In genomic region chr18:58552057-58552461, GRCh38 we compare ENCODE assay signal across 8 cellular contexts.
DNase-seq lines count a peak whose midpoint lies in the region; ATAC-seq, FAIRE-seq and TF ChIP-seq lines count a peak whose summit lies in the region.

No MANE protein-coding gene starts in this region.

- H4K20me1 ChIP-seq in HepG2 (ENCODE audit: insufficient read depth, low read length) = no peaks in the 10 kb centered on the region

- H3K27ac ChIP-seq in HepG2 (ENCODE audit: extremely low read length, insufficient read depth, low read length) (no peak overlapping the region), right lobe of liver (no peak overlapping the region), uterus (no peak overlapping the region)

- H3K9me3 Mint-ChIP-seq in stimulated activated naive CD8-positive, alpha-beta T cell treated with anti-CD3 and anti-CD28 coated beads, Interleukin-15, Interleukin-2, amounts not matched to agents 100 ng/mL and 50 ng/mL, for 24 hours = peaks cover 4% of the 10 kb centered on the region

- H3K27ac Mint-ChIP-seq in stimulated activated naive CD8-positive, alpha-beta T cell treated with anti-CD3 and anti-CD28 coated beads, Interleukin-15, Interleukin-2, amounts not matched to agents 100 ng/mL and 50 ng/mL, for 24 hours = peak overlapping the region; percentile 74

- BruUV-seq in HepG2 (replicated peaks; lab: Mats Ljungman, UMichigan) = no TSS peak

- TF ChIP-seq CTCF in HepG2 (CRISPR knock-in tag; IDR thresholded peaks at IDR 0.05) (no peak), right lobe of liver (IDR thresholded peaks at IDR 0.05) (no peak), uterus (IDR thresholded peaks at IDR 0.05) (no peak)

- DNase-seq in HepG2 (ENCODE audit: low spot score) (peak; percentile 68), right lobe of liver (no peak), SHP77 (lab: John Stamatoyannopoulos, UW) (peak; percentile 6 to 28), AG08395 (ENCODE audit: low spot score) (no peak), NCI-H2227 (lab: John Stamatoyannopoulos, UW; ENCODE audit: unreplicated experiment) (no peak), uterus (no peak)

- H2AFZ ChIP-seq in HepG2 (ENCODE audit: low read length) = no peak overlapping the region

- peaks cover 40% of the 10 kb centered on the region for H3K4me1 Mint-ChIP-seq in stimulated activated naive CD8-positive, alpha-beta T cell treated with anti-CD3 and anti-CD28 coated beads, Interleukin-15, Interleukin-2, amounts not matched to agents 100 ng/mL and 50 ng/mL, for 24 hours (ENCODE audit: low read depth)

- TF ChIP-seq EP300 in HepG2 (IDR thresholded peaks at IDR 0.05; ENCODE audit: low read depth in 2 of 2, low read length in 2 of 2) = peak in 1 of 2 experiments; percentile 73; a peak in 1 of 4 replicates
- TF ChIP-seq EP300 in HepG2 (CRISPR knock-in tag; IDR thresholded peaks at IDR 0.05; ENCODE audit: borderline replicate concordance) = no peak

- peak overlapping the region; percentile 11 for H3K4me3 Mint-ChIP-seq in stimulated activated naive CD8-positive, alpha-beta T cell treated with anti-CD3 and anti-CD28 coated beads, Interleukin-15, Interleukin-2, amounts not matched to agents 100 ng/mL and 50 ng/mL, for 24 hours

- no peak for ATAC-seq in HepG2
- ATAC-seq in right lobe of liver = no peak
- ATAC-seq in HG02852 (IDR thresholded peaks at IDR 0.05; ENCODE audit: unreplicated experiment) = peak; percentile 89

- intact Hi-C loops in HepG2 (cut with micrococcal nuclease; ENCODE audit: unreplicated experiment) (no loop called here), right lobe of liver (cut with DNase I) (no loop called here), uterus (cut with DNase I; ENCODE audit: low total_unique reads) (no loop called here)

- TF ChIP-seq POLR2A in HepG2 (IDR thresholded peaks at IDR 0.05; ENCODE audit: insufficient read depth in 1 of 2, low read depth in 2 of 2, low read length in 2 of 2) (no peak), right lobe of liver (IDR thresholded peaks at IDR 0.05) (no peak), uterus (IDR thresholded peaks at IDR 0.05) (no peak)

- H3K4me3 ChIP-seq in HepG2 (replicated peaks in 1 of 3; ENCODE audit: insufficient read depth in 1 of 3, low read depth in 2 of 3, low read length in 3 of 3) (no peak overlapping the region), right lobe of liver (no peak overlapping the region), uterus (no peak overlapping the region)

- H3K4me2 ChIP-seq in HepG2 (ENCODE audit: low read depth, low read length) = no peak overlapping the region

- H3K9me3 ChIP-seq in HepG2 (ENCODE audit: low read length) (no peaks in the 10 kb centered on the region), right lobe of liver (no peaks in the 10 kb centered on the region), uterus (no peaks in the 10 kb centered on the region)

- H3K4me1 ChIP-seq in HepG2 (ENCODE audit: insufficient read depth, low read length) (peaks cover 62% of the 10 kb centered on the region), right lobe of liver (peaks cover 0 to 5% (median 0%) of the 10 kb centered on the region in 4 donors), uterus (no peaks in the 10 kb centered on the region)

- peaks cover 0 to 1% of the 10 kb centered on the region in 2 experiments; a peak in 1 of 5 replicates for H3K36me3 ChIP-seq in HepG2 (replicated peaks in 1 of 2; ENCODE audit: control insufficient read depth in 1 of 2, insufficient read depth in 2 of 2, low read length in 2 of 2)
- H3K36me3 ChIP-seq in right lobe of liver = no peaks in the 10 kb centered on the region
- no peaks in the 10 kb centered on the region for H3K36me3 ChIP-seq in uterus

- no peak for FAIRE-seq in HepG2 (lab: Jason Lieb, UNC)

- no peaks in the 10 kb centered on the region for H3K36me3 Mint-ChIP-seq in stimulated activated naive CD8-positive, alpha-beta T cell treated with anti-CD3 and anti-CD28 coated beads, Interleukin-15, Interleukin-2, amounts not matched to agents 100 ng/mL and 50 ng/mL, for 24 hours (ENCODE audit: low read depth)

- POLR2A ChIA-PET in HepG2 (lab: Yijun Ruan, JAX) = no interaction called here

- CTCF ChIA-PET in HepG2 (lab: Yijun Ruan, JAX; ENCODE audit: low intra/inter-chr PET ratio, low total read pairs) = no interaction called here

- H3K27me3 Mint-ChIP-seq in stimulated activated naive CD8-positive, alpha-beta T cell treated with anti-CD3 and anti-CD28 coated beads, Interleukin-15, Interleukin-2, amounts not matched to agents 100 ng/mL and 50 ng/mL, for 24 hours = no peaks in the 10 kb centered on the region

- in situ Hi-C loops in HepG2 (cut with HindIII; ENCODE audit: extremely low pct_ligation_motif_present, low pct_unique_long_range_greater_than_20kb) = loop anchor here (5.0 kb wide), 1 partner anchor 40 kb away; no protein-coding TSS in a partner anchor

- 41% methylated on average over 4 of the region's 4 CpGs for WGBS in HepG2 (ENCODE audit: low lambda C conversion rate)
- WGBS in right lobe of liver (ENCODE audit: insufficient coverage, low coverage, low lambda C conversion rate, missing lambda C conversion rate) = 14% methylated on average over 4 of the region's 4 CpGs

- no peaks in the 10 kb centered on the region for H3K79me2 ChIP-seq in HepG2 (ENCODE audit: insufficient read depth, low read length)

- no peak overlapping the region for H3K9ac ChIP-seq in HepG2 (ENCODE audit: insufficient read depth, low read depth, low read length)

- no peaks in the 10 kb centered on the region for H3K27me3 ChIP-seq in HepG2 (ENCODE audit: control insufficient read depth in 1 of 2, insufficient read depth in 2 of 2, low read length in 2 of 2)
- no peaks in the 10 kb centered on the region for H3K27me3 ChIP-seq in right lobe of liver
- no peaks in the 10 kb centered on the region for H3K27me3 ChIP-seq in uterus

- no peak for TF ChIP-seq RAD21 in HepG2 (CRISPR knock-in tag; IDR thresholded peaks at IDR 0.05)

TF ChIP-seq in HepG2, 621 proteins besides CTCF, POLR2A, EP300 and RAD21 (continues in another document):
- TF ChIP-seq TEAD3 (CRISPR knock-in tag; optimal IDR thresholded peaks at IDR 0.05; ENCODE audit: borderline replicate concordance) = peak; percentile 66
- TF ChIP-seq TBX2 (CRISPR knock-in tag; IDR thresholded peaks at IDR 0.05; ENCODE audit: borderline replicate concordance) = peak; percentile 30; the same call in 1 of the 2 replicates
- TF ChIP-seq ZNF883 (CRISPR knock-in tag; IDR thresholded peaks at IDR 0.05; ENCODE audit: not compliant biosample characterization) = no peak
- TF ChIP-seq KDM3A (CRISPR knock-in tag; IDR thresholded peaks at IDR 0.05; ENCODE audit: low read depth) = no peak
- TF ChIP-seq GATAD2A (CRISPR knock-in tag; IDR thresholded peaks at IDR 0.05) = 0 out of 2 replicates have a peak, but pooled peaks have one; percentile 20
- TF ChIP-seq ZNF224 (CRISPR knock-in tag; IDR thresholded peaks at IDR 0.05) = no peak
- TF ChIP-seq PAF1 (CRISPR knock-in tag; IDR thresholded peaks at IDR 0.05) = no peak
- peak; percentile 34; the same call in 1 of the 2 replicates for TF ChIP-seq TCF7 (IDR thresholded peaks at IDR 0.05; ENCODE audit: low read depth)
- TF ChIP-seq RXRB (CRISPR knock-in tag; IDR thresholded peaks at IDR 0.05; ENCODE audit: borderline replicate concordance) = 0 out of 2 replicates have a peak, but pooled peaks have one; percentile 48
- 0 out of 2 replicates have a peak, but pooled peaks have one; percentile 48 for TF ChIP-seq ELF3 (CRISPR knock-in tag; IDR thresholded peaks at IDR 0.05)
- no peak for TF ChIP-seq THRA (CRISPR knock-in tag; IDR thresholded peaks at IDR 0.05; ENCODE audit: borderline replicate concordance)
- TF ChIP-seq, protein P1, sequence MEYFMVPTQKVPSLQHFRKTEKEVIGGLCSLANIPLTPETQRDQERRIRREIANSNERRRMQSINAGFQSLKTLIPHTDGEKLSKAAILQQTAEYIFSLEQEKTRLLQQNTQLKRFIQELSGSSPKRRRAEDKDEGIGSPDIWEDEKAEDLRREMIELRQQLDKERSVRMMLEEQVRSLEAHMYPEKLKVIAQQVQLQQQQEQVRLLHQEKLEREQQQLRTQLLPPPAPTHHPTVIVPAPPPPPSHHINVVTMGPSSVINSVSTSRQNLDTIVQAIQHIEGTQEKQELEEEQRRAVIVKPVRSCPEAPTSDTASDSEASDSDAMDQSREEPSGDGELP (IDR thresholded peaks at IDR 0.05; ENCODE audit: borderline replicate concordance, low read depth) = peak; percentile 92
- TF ChIP-seq SOX13 (IDR thresholded peaks at IDR 0.05) = no peak
- peak in 1 of 2 experiments; percentile 62; a peak in 2 of 4 replicates for TF ChIP-seq SOX13 (CRISPR knock-in tag; conservative IDR thresholded peaks at IDR 0.05 in 1 of 2, IDR thresholded peaks at IDR 0.05 in 1 of 2)
- TF ChIP-seq RARA (CRISPR knock-in tag; IDR thresholded peaks at IDR 0.05) = peak; percentile 58
- TF ChIP-seq, protein P2, sequence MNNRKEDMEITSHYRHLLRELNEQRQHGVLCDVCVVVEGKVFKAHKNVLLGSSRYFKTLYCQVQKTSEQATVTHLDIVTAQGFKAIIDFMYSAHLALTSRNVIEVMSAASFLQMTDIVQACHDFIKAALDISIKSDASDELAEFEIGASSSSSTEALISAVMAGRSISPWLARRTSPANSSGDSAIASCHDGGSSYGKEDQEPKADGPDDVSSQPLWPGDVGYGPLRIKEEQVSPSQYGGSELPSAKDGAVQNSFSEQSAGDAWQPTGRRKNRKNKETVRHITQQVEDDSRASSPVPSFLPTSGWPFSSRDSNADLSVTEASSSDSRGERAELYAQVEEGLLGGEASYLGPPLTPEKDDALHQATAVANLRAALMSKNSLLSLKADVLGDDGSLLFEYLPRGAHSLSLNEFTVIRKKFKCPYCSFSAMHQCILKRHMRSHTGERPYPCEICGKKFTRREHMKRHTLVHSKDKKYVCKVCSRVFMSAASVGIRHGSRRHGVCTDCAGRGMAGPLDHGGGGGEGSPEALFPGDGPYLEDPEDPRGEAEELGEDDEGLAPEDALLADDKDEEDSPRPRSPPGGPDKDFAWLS (CRISPR knock-in tag; IDR thresholded peaks at IDR 0.05; ENCODE audit: borderline replicate concordance) = no peak
- peak; percentile 39; the same call in 1 of the 2 replicates for TF ChIP-seq CREM (IDR thresholded peaks at IDR 0.05)
- TF ChIP-seq CREM (CRISPR knock-in tag; IDR thresholded peaks at IDR 0.05) = no peak
- no peak for TF ChIP-seq KLF15 (CRISPR knock-in tag; IDR thresholded peaks at IDR 0.05; ENCODE audit: borderline replicate concordance)

Comparison
In these comparisons a context has a peak if more than half of its experiments do, and no peak if none do; other contexts are left out.
1. DNase-seq: peak in HepG2 (single experiment) and SHP77 (2 of 2); none in right lobe of liver (0 of 3), AG08395 (single experiment), NCI-H2227 (single experiment) and uterus (0 of 2).